ENCODE assay signal across 1 cellular context in genomic region chr11:69705901-69706787, GRCh38.
TF ChIP-seq lines count a peak whose summit lies in the region.

No MANE protein-coding gene starts in this region.

TF ChIP-seq in GM23338, 12 proteins besides CTCF, POLR2A, EP300 and RAD21:
- TF ChIP-seq EZH2phosphoT487 (IDR thresholded peaks at IDR 0.05; ENCODE audit: unreplicated experiment) = no peak
- TF ChIP-seq ZNF331 (CRISPR knock-in tag; IDR thresholded peaks at IDR 0.05; ENCODE audit: low read depth) = no peak
- no peak for TF ChIP-seq ETS1 (IDR thresholded peaks at IDR 0.05)
- no peak for TF ChIP-seq JUNB (IDR thresholded peaks at IDR 0.05; ENCODE audit: unreplicated experiment)
- no peak for TF ChIP-seq EZH2 (IDR thresholded peaks at IDR 0.05; ENCODE audit: low read depth, unreplicated experiment)
- TF ChIP-seq ZNF462 (CRISPR knock-in tag; IDR thresholded peaks at IDR 0.05) = no peak
- no peak for TF ChIP-seq POLR2AphosphoS5 (IDR thresholded peaks at IDR 0.05; ENCODE audit: low read depth)
- TF ChIP-seq NANOG (IDR thresholded peaks at IDR 0.05; ENCODE audit: borderline replicate concordance) = no peak
- no peak for TF ChIP-seq CREB1 (CRISPR knock-in tag; IDR thresholded peaks at IDR 0.05; ENCODE audit: low read depth)
- TF ChIP-seq STAT1 (IDR thresholded peaks at IDR 0.05; ENCODE audit: unreplicated experiment) = no peak
- no peak for TF ChIP-seq REST (IDR thresholded peaks at IDR 0.05; ENCODE audit: unreplicated experiment)
